In genomic region chr2:12862541-12862940, GRCh38 we compare ENCODE assay signal across 18 cellular contexts.
DNase-seq lines count a peak whose midpoint lies in the region; ATAC-seq and TF ChIP-seq lines count a peak whose summit lies in the region.
"Had no signal": no experiment of that assay in that cellular context is flagged by ENCODE, and none has a peak within 500 bp of the region (broad histone marks: within the 10 kb centered on the region; RNA-seq: fewer than 3 reads in every experiment).

No MANE protein-coding gene starts in this region.

- H3K4me1 ChIP-seq in gastroesophageal sphincter (peaks cover 0 to 1% (median 0%) of the 10 kb centered on the region in 3 donors), adrenal gland (replicated peaks in 1 of 2) (no peaks in the 10 kb centered on the region)
- H3K4me1 ChIP-seq: Caco-2, HAP-1 had no signal

- H3K4me3 ChIP-seq in gastroesophageal sphincter (no peak overlapping the region), adrenal gland (no peak overlapping the region)
- H3K4me3 ChIP-seq: BLaER1, GM12878, HAP-1 had no signal

- H3K27me3 ChIP-seq in gastroesophageal sphincter (no peaks in the 10 kb centered on the region), adrenal gland (no peaks in the 10 kb centered on the region)
- H3K27me3 ChIP-seq: BLaER1 had no signal

- H3K9me3 ChIP-seq in gastroesophageal sphincter = peaks cover 0 to 7% (median 0%) of the 10 kb centered on the region in 3 donors
- peaks cover 0 to 7% (median 0%) of the 10 kb centered on the region in 3 donors for H3K9me3 ChIP-seq in adrenal gland (replicated peaks in 1 of 3)
- H3K9me3 ChIP-seq: HAP-1 had no signal

- H3K36me3 ChIP-seq in gastroesophageal sphincter (no peaks in the 10 kb centered on the region), adrenal gland (replicated peaks in 1 of 2) (no peaks in the 10 kb centered on the region)
- H3K36me3 ChIP-seq: BLaER1, HAP-1 had no signal

- DNase-seq in GM03348 (ENCODE audit: low spot score) (peak; percentile 17), Kasumi-1 (lab: John Stamatoyannopoulos, UW) (peak; percentile 15 to 19), fibroblast of gingiva (ENCODE audit: low read depth) (peak; percentile 16), anterior cingulate cortex (lab: John Stamatoyannopoulos, UW) (no peak), adrenal gland (no peak)
- DNase-seq in activated effector memory CD4-positive, alpha-beta T cell treated with Interleukin-2 at 50 U/mL for 16 hours = no peak
- DNase-seq: Caco-2; CD4-positive, CD25-positive, alpha-beta regulatory T cell; CD8-positive, alpha-beta T cell; DMS153; DND-41; GOT3 had no signal

- no peak for TF ChIP-seq POLR2A in gastroesophageal sphincter (IDR thresholded peaks at IDR 0.05)
- TF ChIP-seq POLR2A in adrenal gland (IDR thresholded peaks at IDR 0.05) = no peak

- TF ChIP-seq CTCF in gastroesophageal sphincter (IDR thresholded peaks at IDR 0.05) (no peak), adrenal gland (IDR thresholded peaks at IDR 0.05) (no peak)

- intact Hi-C loops in adrenal gland (cut with DNase I) = no loop called here

- ATAC-seq in gastroesophageal sphincter = peak; percentile 36
- no peak for ATAC-seq in GM21360 (IDR thresholded peaks at IDR 0.05; ENCODE audit: unreplicated experiment)
- ATAC-seq: CD8-positive, alpha-beta T cell; GM12878 had no signal

- no peak overlapping the region for H3K27ac ChIP-seq in gastroesophageal sphincter
- no peak overlapping the region for H3K27ac ChIP-seq in adrenal gland
- H3K27ac ChIP-seq: BLaER1, C4-2B had no signal

- TF ChIP-seq EP300 in gastroesophageal sphincter (IDR thresholded peaks at IDR 0.05) = no peak

Comparison
In these comparisons a context has a peak if more than half of its experiments do, and no peak if none do; other contexts are left out.
1. DNase-seq: peak in GM03348 (single experiment), Kasumi-1 (2 of 2) and fibroblast of gingiva (single experiment); none in anterior cingulate cortex (0 of 58), activated effector memory CD4-positive, alpha-beta T cell treated with Interleukin-2 at 50 U/mL for 16 hours (single experiment) and adrenal gland (0 of 7).